10 cellular contexts compared by ENCODE assay signal in the genomic region with DNA sequence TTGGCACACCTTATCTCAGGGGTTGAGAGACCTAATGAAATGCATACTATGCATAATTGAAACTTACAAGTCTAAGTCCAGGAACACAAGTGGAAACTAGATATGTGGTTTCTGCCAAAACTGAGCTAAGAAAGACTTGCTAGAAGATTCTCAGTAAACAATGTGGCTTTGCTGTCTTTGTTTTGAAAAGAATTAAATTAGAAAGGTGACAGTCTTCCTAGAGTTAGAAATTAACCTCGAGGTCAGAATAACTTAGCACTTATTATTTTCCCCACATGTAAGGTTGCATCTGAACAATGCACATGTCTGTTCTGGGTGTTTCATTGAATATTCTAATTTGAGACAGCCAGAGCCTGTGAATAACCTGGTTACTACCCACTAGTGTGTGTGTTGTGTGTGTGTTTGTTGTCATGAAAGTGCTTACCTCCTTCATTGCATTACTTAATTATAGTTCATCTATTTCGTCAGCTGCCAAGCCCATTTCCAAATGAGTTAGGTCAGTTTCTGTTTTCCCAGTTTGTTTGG. TPM values are rescaled to one million over a fixed set of nuclear protein-coding genes. Genes with fewer than 3 reads are reported as not detected.
A peak's percentile ranks its signal among the peaks of the same experiment; 100 is the strongest.
DNase-seq lines count a peak whose midpoint lies in the region; ATAC-seq and TF ChIP-seq lines count a peak whose summit lies in the region.
"Had no signal": no experiment of that assay in that cellular context is flagged by ENCODE, and none has a peak within 500 bp of the region (broad histone marks: within the 10 kb centered on the region; RNA-seq: fewer than 3 reads in every experiment).

No MANE protein-coding gene starts in this region.

- TF ChIP-seq CTCF in fibroblast of mammary gland (conservative IDR thresholded peaks at IDR 0.05; ENCODE audit: control insufficient read depth, insufficient read depth, low read depth, low read length): no peak

- H3K9me3 Mint-ChIP-seq in stimulated activated naive B cell treated with anti-CD40 and anti-IgM and Interleukin-4, amounts not matched to agents 10 μg/mL and 1 μg/mL and 100 μg/mL, for 72 hours: no peaks in the 10 kb centered on the region
- H3K9me3 Mint-ChIP-seq: activated CD4-positive, alpha-beta T cell treated with anti-CD3 and anti-CD28 coated beads, Interleukin-2, amount 10 ng/mL, durations not matched to agents 7 days and 5 days had no signal

- no peaks in the 10 kb centered on the region for H3K27me3 ChIP-seq in MG63
- H3K27me3 ChIP-seq: testis had no signal

- no peak overlapping the region for H3K4me3 Mint-ChIP-seq in stimulated activated naive B cell treated with anti-CD40 and anti-IgM and Interleukin-4, amounts not matched to agents 10 μg/mL and 1 μg/mL and 100 μg/mL, for 72 hours
- H3K4me3 Mint-ChIP-seq: activated CD4-positive, alpha-beta T cell treated with anti-CD3 and anti-CD28 coated beads, Interleukin-2, amount 10 ng/mL, durations not matched to agents 7 days and 5 days had no signal

- no peaks in the 10 kb centered on the region for H3K9me3 ChIP-seq in MG63
- H3K9me3 ChIP-seq: testis had no signal

- H3K4me1 Mint-ChIP-seq in stimulated activated naive B cell treated with anti-CD40 and anti-IgM and Interleukin-4, amounts not matched to agents 10 μg/mL and 1 μg/mL and 100 μg/mL, for 72 hours: peaks cover 15 to 19% of the 10 kb centered on the region in 2 donors

- peak; percentile 62 for ATAC-seq in GM18517 (IDR thresholded peaks at IDR 0.05; ENCODE audit: unreplicated experiment)
- peak; percentile 47 for ATAC-seq in GM21737 (IDR thresholded peaks at IDR 0.05; ENCODE audit: unreplicated experiment)
- ATAC-seq in HG03439 (IDR thresholded peaks at IDR 0.05; ENCODE audit: unreplicated experiment): peak; percentile 52
- no peak for ATAC-seq in stimulated activated naive B cell treated with anti-CD40 and anti-IgM and Interleukin-4, amounts not matched to agents 10 μg/mL and 1 μg/mL and 100 μg/mL, for 72 hours (replicated peaks)

- peaks cover 33 to 42% of the 10 kb centered on the region in 2 donors for H3K27me3 Mint-ChIP-seq in stimulated activated naive B cell treated with anti-CD40 and anti-IgM and Interleukin-4, amounts not matched to agents 10 μg/mL and 1 μg/mL and 100 μg/mL, for 72 hours

- H3K4me3 ChIP-seq in fibroblast of mammary gland (ENCODE audit: control insufficient read depth, low read depth, low read length) (peak overlapping the region; percentile 71), MG63 (no peak overlapping the region)

- peaks cover 0 to 3% of the 10 kb centered on the region in 2 donors for H3K36me3 Mint-ChIP-seq in stimulated activated naive B cell treated with anti-CD40 and anti-IgM and Interleukin-4, amounts not matched to agents 10 μg/mL and 1 μg/mL and 100 μg/mL, for 72 hours

- no peaks in the 10 kb centered on the region for H3K36me3 ChIP-seq in MG63

- DNase-seq in fibroblast of mammary gland (ENCODE audit: low read depth) (no peak), NCI-H128 (lab: John Stamatoyannopoulos, UW; ENCODE audit: unreplicated experiment) (no peak), MG63 (no peak), occipital lobe (lab: John Stamatoyannopoulos, UW) (no peak)
- no peak for DNase-seq in stimulated activated naive B cell treated with anti-CD40 and anti-IgM and Interleukin-4, amounts not matched to agents 10 μg/mL and 1 μg/mL and 100 μg/mL, for 72 hours
- DNase-seq: activated CD4-positive, alpha-beta T cell treated with anti-CD3 and anti-CD28 coated beads, Interleukin-2, amount 10 ng/mL, durations not matched to agents 7 days and 5 days; testis had no signal

- no peak overlapping the region for H3K27ac Mint-ChIP-seq in stimulated activated naive B cell treated with anti-CD40 and anti-IgM and Interleukin-4, amounts not matched to agents 10 μg/mL and 1 μg/mL and 100 μg/mL, for 72 hours
- H3K27ac Mint-ChIP-seq: activated CD4-positive, alpha-beta T cell treated with anti-CD3 and anti-CD28 coated beads, Interleukin-2, amount 10 ng/mL, durations not matched to agents 7 days and 5 days had no signal

RNA-seq across cellular contexts. Expression of gene EREG, which starts 1.5 kb away (rescaled TPM):
- not detected in 2 replicates for total RNA-seq in MG63 (2014; rRNA removed; shearing (Covaris generic); ENCODE audit: low replicate concordance)
- under 0.01 TPM for total RNA-seq in occipital lobe
- total RNA-seq: activated CD4-positive, alpha-beta T cell treated with anti-CD3 and anti-CD28 coated beads, Interleukin-2, amount 10 ng/mL, durations not matched to agents 7 days and 5 days had no signal

RNA-seq across cellular contexts. Expression of gene EPGN, which starts 58.2 kb away (rescaled TPM):
- total RNA-seq in MG63 (2014; rRNA removed; shearing (Covaris generic); ENCODE audit: low replicate concordance): not detected in 2 replicates
- not detected for total RNA-seq in occipital lobe

Comparison
In these comparisons a context has a peak if more than half of its experiments do, and no peak if none do; other contexts are left out.
1. ATAC-seq: peak in GM18517 (single experiment), GM21737 (single experiment) and HG03439 (single experiment); none in stimulated activated naive B cell treated with anti-CD40 and anti-IgM and Interleukin-4, amounts not matched to agents 10 μg/mL and 1 μg/mL and 100 μg/mL, for 72 hours (0 of 2).